1 cellular context compared by ENCODE assay signal in the genomic region with DNA sequence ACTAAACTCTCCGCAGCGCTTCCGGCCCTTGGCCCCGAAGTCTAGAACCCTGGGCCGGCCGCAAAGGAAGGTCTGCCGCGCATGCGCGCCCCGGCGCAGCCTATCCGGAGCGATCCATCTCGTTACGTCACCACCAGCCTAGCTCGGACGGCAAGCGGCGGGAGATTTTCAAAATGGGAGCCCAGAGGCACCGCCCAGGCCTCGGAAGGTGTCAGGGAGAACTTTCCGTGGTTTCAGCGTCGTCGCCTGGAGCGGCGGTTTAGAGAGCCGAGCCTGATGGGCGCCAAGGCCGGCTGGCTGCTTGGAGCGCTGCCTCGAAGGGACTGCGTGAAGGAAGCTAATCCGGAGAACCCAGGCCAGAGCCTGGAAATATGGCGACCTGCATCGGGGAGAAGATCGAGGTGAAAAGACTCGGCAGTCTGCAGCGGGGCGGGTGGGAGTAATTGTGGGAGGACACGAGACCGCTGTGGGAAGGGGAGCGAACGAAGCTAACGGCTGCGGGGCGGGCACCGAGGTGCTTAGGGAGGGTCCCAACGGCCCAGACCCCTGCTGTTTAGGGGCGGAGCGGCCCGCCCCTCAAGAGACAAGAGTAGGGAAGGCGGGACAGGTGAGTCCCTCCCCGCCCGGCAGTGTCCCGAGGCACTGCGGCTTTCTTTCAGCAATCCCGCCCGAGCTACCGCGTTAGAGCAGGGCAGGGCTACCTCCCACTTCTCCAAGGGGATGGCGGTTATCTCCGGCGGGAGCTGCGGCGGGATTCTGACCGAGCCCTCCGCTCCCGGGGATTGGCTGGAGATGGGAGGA.
TF ChIP-seq lines count a peak whose summit lies in the region.

TSS of gene PLK4 (plus strand) at position 130 of the 801 bp plus-strand sequence. CDS start at position 372, 242 bp downstream.

TF ChIP-seq in K562, 482 proteins besides CTCF, POLR2A, EP300 and RAD21 (continued from another document and continues in another):
- TF ChIP-seq DEAF1 (CRISPR knock-in tag; IDR thresholded peaks at IDR 0.05): no peak
- TF ChIP-seq PPARD (CRISPR knock-in tag; IDR thresholded peaks at IDR 0.05): no peak
- TF ChIP-seq TCF7 (IDR thresholded peaks at IDR 0.05; ENCODE audit: borderline replicate concordance): no peak; the same call in 1 of the 2 replicates
- TF ChIP-seq RUNX1 (IDR thresholded peaks at IDR 0.05; ENCODE audit: low read depth): no peak
- TF ChIP-seq ZFP1 (CRISPR knock-in tag; IDR thresholded peaks at IDR 0.05): no peak
- TF ChIP-seq GATA2 (CRISPR knock-in tag; IDR thresholded peaks at IDR 0.05): no peak
- TF ChIP-seq, protein P1, sequence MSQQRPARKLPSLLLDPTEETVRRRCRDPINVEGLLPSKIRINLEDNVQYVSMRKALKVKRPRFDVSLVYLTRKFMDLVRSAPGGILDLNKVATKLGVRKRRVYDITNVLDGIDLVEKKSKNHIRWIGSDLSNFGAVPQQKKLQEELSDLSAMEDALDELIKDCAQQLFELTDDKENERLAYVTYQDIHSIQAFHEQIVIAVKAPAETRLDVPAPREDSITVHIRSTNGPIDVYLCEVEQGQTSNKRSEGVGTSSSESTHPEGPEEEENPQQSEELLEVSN (IDR thresholded peaks at IDR 0.05; ENCODE audit: borderline replicate concordance in 1 of 2, extremely low read depth in 1 of 2, insufficient read depth in 1 of 2, insufficient read length in 1 of 2, low read depth in 1 of 2, low read length in 1 of 2, poor library complexity in 1 of 2, severe bottlenecking in 1 of 2): peak; percentile 10 to 26
- TF ChIP-seq, protein P2, sequence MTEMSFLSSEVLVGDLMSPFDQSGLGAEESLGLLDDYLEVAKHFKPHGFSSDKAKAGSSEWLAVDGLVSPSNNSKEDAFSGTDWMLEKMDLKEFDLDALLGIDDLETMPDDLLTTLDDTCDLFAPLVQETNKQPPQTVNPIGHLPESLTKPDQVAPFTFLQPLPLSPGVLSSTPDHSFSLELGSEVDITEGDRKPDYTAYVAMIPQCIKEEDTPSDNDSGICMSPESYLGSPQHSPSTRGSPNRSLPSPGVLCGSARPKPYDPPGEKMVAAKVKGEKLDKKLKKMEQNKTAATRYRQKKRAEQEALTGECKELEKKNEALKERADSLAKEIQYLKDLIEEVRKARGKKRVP (CRISPR knock-in tag; IDR thresholded peaks at IDR 0.05): no peak
- no peak for TF ChIP-seq NFXL1 (CRISPR knock-in tag; IDR thresholded peaks at IDR 0.05)
- TF ChIP-seq STAT5A (IDR thresholded peaks at IDR 0.05; ENCODE audit: borderline replicate concordance, low read length): no peak
- no peak for TF ChIP-seq SMARCA4 (IDR thresholded peaks at IDR 0.05)
- TF ChIP-seq PML (IDR thresholded peaks at IDR 0.05; ENCODE audit: low read length): peak; percentile 85; the same call in 1 of the 2 replicates
- no peak for TF ChIP-seq HOXB6 (CRISPR knock-in tag; IDR thresholded peaks at IDR 0.05; ENCODE audit: borderline replicate concordance)
- TF ChIP-seq, protein P3, sequence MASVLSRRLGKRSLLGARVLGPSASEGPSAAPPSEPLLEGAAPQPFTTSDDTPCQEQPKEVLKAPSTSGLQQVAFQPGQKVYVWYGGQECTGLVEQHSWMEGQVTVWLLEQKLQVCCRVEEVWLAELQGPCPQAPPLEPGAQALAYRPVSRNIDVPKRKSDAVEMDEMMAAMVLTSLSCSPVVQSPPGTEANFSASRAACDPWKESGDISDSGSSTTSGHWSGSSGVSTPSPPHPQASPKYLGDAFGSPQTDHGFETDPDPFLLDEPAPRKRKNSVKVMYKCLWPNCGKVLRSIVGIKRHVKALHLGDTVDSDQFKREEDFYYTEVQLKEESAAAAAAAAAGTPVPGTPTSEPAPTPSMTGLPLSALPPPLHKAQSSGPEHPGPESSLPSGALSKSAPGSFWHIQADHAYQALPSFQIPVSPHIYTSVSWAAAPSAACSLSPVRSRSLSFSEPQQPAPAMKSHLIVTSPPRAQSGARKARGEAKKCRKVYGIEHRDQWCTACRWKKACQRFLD (CRISPR knock-in tag; IDR thresholded peaks at IDR 0.05): 0 out of 2 replicates have a peak, but pooled peaks have one; percentile 9
- no peak for TF ChIP-seq ARID1B (IDR thresholded peaks at IDR 0.05)
- no peak for TF ChIP-seq PTTG1 (tag; IDR thresholded peaks at IDR 0.05; ENCODE audit: low read depth)
- TF ChIP-seq, protein P4, sequence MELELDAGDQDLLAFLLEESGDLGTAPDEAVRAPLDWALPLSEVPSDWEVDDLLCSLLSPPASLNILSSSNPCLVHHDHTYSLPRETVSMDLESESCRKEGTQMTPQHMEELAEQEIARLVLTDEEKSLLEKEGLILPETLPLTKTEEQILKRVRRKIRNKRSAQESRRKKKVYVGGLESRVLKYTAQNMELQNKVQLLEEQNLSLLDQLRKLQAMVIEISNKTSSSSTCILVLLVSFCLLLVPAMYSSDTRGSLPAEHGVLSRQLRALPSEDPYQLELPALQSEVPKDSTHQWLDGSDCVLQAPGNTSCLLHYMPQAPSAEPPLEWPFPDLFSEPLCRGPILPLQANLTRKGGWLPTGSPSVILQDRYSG (tag; conservative IDR thresholded peaks at IDR 0.05; ENCODE audit: low read depth): no peak
- TF ChIP-seq ZNF507 (tag; conservative IDR thresholded peaks at IDR 0.05): no peak
- no peak for TF ChIP-seq NCOA6 (IDR thresholded peaks at IDR 0.05)
- TF ChIP-seq SAFB (IDR thresholded peaks at IDR 0.05; ENCODE audit: borderline replicate concordance, low read depth, low read length): no peak
- no peak for TF ChIP-seq JUNB (CRISPR knock-in tag; conservative IDR thresholded peaks at IDR 0.05)
- TF ChIP-seq HMG20A (CRISPR knock-in tag; conservative IDR thresholded peaks at IDR 0.05): no peak
- TF ChIP-seq PRPF4 (IDR thresholded peaks at IDR 0.05; ENCODE audit: insufficient read depth, low read depth, low read length, poor library complexity, severe bottlenecking): no peak
- peak; percentile 33; the same call in 1 of the 2 replicates for TF ChIP-seq NR2C1 (IDR thresholded peaks at IDR 0.05)
- TF ChIP-seq NR2C1 (tag; IDR thresholded peaks at IDR 0.05): no peak
- TF ChIP-seq ZBTB17 (CRISPR knock-in tag; IDR thresholded peaks at IDR 0.05): 0 out of 2 replicates have a peak, but pooled peaks have one; percentile 20
- no peak for TF ChIP-seq ETV6 (IDR thresholded peaks at IDR 0.05; ENCODE audit: borderline replicate concordance in 1 of 2, low read depth in 2 of 2, low read length in 1 of 2)
- TF ChIP-seq ETV6 (CRISPR knock-in tag; IDR thresholded peaks at IDR 0.05; ENCODE audit: borderline replicate concordance): no peak; the same call in 1 of the 2 replicates
- TF ChIP-seq ZSCAN29 (IDR thresholded peaks at IDR 0.05): no peak
- TF ChIP-seq KAT2B (IDR thresholded peaks at IDR 0.05; ENCODE audit: low read depth, low read length): no peak
- no peak for TF ChIP-seq SMARCA5 (IDR thresholded peaks at IDR 0.05)
- TF ChIP-seq CBX1 (IDR thresholded peaks at IDR 0.05; ENCODE audit: low read depth): peak; percentile 79
- TF ChIP-seq, protein P5, sequence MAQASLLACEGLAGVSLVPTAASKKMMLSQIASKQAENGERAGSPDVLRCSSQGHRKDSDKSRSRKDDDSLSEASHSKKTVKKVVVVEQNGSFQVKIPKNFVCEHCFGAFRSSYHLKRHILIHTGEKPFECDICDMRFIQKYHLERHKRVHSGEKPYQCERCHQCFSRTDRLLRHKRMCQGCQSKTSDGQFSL (CRISPR knock-in tag; IDR thresholded peaks at IDR 0.05): no peak
- TF ChIP-seq, protein P5 (tag; IDR thresholded peaks at IDR 0.05): no peak
- TF ChIP-seq KLF10 (CRISPR knock-in tag; IDR thresholded peaks at IDR 0.05): no peak
- no peak for TF ChIP-seq DMBX1 (CRISPR knock-in tag; IDR thresholded peaks at IDR 0.05; ENCODE audit: borderline replicate concordance)
- no peak for TF ChIP-seq GATAD2B (IDR thresholded peaks at IDR 0.05; ENCODE audit: borderline replicate concordance)
- no peak for TF ChIP-seq SNIP1 (IDR thresholded peaks at IDR 0.05; ENCODE audit: low read depth)
- no peak for TF ChIP-seq ZNF449 (CRISPR knock-in tag; IDR thresholded peaks at IDR 0.05)
- TF ChIP-seq ZBTB11 (CRISPR knock-in tag; IDR thresholded peaks at IDR 0.05): peak in 2 of 3 experiments; percentile 9 to 62; a peak in 2 of 6 replicates
- TF ChIP-seq NFRKB (IDR thresholded peaks at IDR 0.05; ENCODE audit: low read depth): peak; percentile 98
- no peak for TF ChIP-seq CCAR2 (IDR thresholded peaks at IDR 0.05; ENCODE audit: low read depth, low read length)
- no peak for TF ChIP-seq ZNF551 (CRISPR knock-in tag; IDR thresholded peaks at IDR 0.05)
- TF ChIP-seq PHTF2 (CRISPR knock-in tag; IDR thresholded peaks at IDR 0.05): no peak
- TF ChIP-seq EGR1 (conservative IDR thresholded peaks at IDR 0.05): no peak
- TF ChIP-seq NFIC (IDR thresholded peaks at IDR 0.05): peak; percentile 60; the same call in 1 of the 2 replicates
- TF ChIP-seq STAT5B (CRISPR knock-in tag; IDR thresholded peaks at IDR 0.05): no peak
- no peak for TF ChIP-seq PCBP2 (IDR thresholded peaks at IDR 0.05; ENCODE audit: low read depth, low read length, poor library complexity, severe bottlenecking)
- peak; percentile 68 for TF ChIP-seq CC2D1A (IDR thresholded peaks at IDR 0.05)
- no peak for TF ChIP-seq CAMTA2 (CRISPR knock-in tag; conservative IDR thresholded peaks at IDR 0.05)
- TF ChIP-seq MEF2A (IDR thresholded peaks at IDR 0.05; ENCODE audit: control insufficient read depth, low read depth, low read length): no peak
- TF ChIP-seq ZNF77 (CRISPR knock-in tag; IDR thresholded peaks at IDR 0.05): no peak
- TF ChIP-seq ZNF12 (CRISPR knock-in tag; IDR thresholded peaks at IDR 0.05): peak; percentile 54; the same call in 1 of the 2 replicates
- TF ChIP-seq BMI1 (IDR thresholded peaks at IDR 0.05; ENCODE audit: low read length): no peak
- no peak for TF ChIP-seq MCM7 (IDR thresholded peaks at IDR 0.05)
- no peak for TF ChIP-seq BRF1 (IDR thresholded peaks at IDR 0.05; ENCODE audit: borderline replicate concordance, extremely low read depth, insufficient read length)
- no peak for TF ChIP-seq NFE2L1 (tag; IDR thresholded peaks at IDR 0.05; ENCODE audit: borderline replicate concordance, low read depth)
- TF ChIP-seq ZNF133 (CRISPR knock-in tag; IDR thresholded peaks at IDR 0.05): no peak
- TF ChIP-seq LCOR (CRISPR knock-in tag; IDR thresholded peaks at IDR 0.05): peak; percentile 93
- TF ChIP-seq SRSF1 (IDR thresholded peaks at IDR 0.05; ENCODE audit: low read depth, low read length): no peak
- TF ChIP-seq CBX2 (IDR thresholded peaks at IDR 0.05; ENCODE audit: insufficient read depth, low read length, poor library complexity, severe bottlenecking): no peak
- peak; percentile 97 for TF ChIP-seq EP400 (IDR thresholded peaks at IDR 0.05)
- TF ChIP-seq POLR2H (tag; IDR thresholded peaks at IDR 0.05; ENCODE audit: low read depth): peak; percentile 88
- TF ChIP-seq RAD51 (IDR thresholded peaks at IDR 0.05; ENCODE audit: borderline replicate concordance, low read depth): no peak
